Comparison of ENCODE assay signal across 24 cellular contexts in genomic region chr5:170342153-170342552, GRCh38. TPM values are rescaled to one million over a fixed set of nuclear protein-coding genes. Genes with fewer than 3 reads are reported as not detected.
"Had no signal": no experiment of that assay in that cellular context is flagged by ENCODE, and none has a peak within 500 bp of the region (broad histone marks: within the 10 kb centered on the region; RNA-seq: fewer than 3 reads in every experiment).

No MANE protein-coding gene starts in this region.

- DNase-seq: activated CD4-positive, alpha-beta T cell treated with anti-CD3 and anti-CD28 coated beads for 36 hours; activated CD4-positive, CD25-positive, alpha-beta regulatory T cell; activated CD8-positive, alpha-beta T cell treated with anti-CD3 and anti-CD28 coated beads, Interleukin-2, amount 10 ng/mL, durations not matched to agents 7 days and 5 days; activated gamma-delta T cell; activated naive CD4-positive, alpha-beta T cell treated with anti-CD3 and anti-CD28 coated beads, Interleukin-2, amount 10 ng/mL, durations not matched to agents 7 days and 5 days; activated T-cell treated with anti-CD3 and anti-CD28 coated beads for 4 hours; amniotic stem cell; brain microvascular endothelial cell; cortex of kidney; kidney glomerular epithelial cell; left ventricle myocardium inferior; small intestine; stimulated activated CD4-positive, alpha-beta T cell treated with anti-CD3 and anti-CD28 coated beads, Interleukin-4, amount 100 ng/mL, for 24 hours; stimulated activated naive CD8-positive, alpha-beta T cell treated with anti-CD3 and anti-CD28 coated beads, Interleukin-15, amount 100 ng/mL, for 72 hours; substantia nigra had no signal

- H3K4me3 Mint-ChIP-seq: activated CD4-positive, alpha-beta T cell treated with anti-CD3 and anti-CD28 coated beads for 36 hours; activated CD8-positive, alpha-beta T cell treated with anti-CD3 and anti-CD28 coated beads, Interleukin-2, amount 10 ng/mL, durations not matched to agents 7 days and 5 days; activated naive CD4-positive, alpha-beta T cell treated with anti-CD3 and anti-CD28 coated beads, Interleukin-2, amount 10 ng/mL, durations not matched to agents 7 days and 5 days; nephron; stimulated activated memory B cell treated with anti-CD40 and anti-IgM and Interleukin-4, amounts not matched to agents 10 μg/mL and 1 μg/mL and 100 μg/mL, for 72 hours; stimulated activated naive CD8-positive, alpha-beta T cell treated with anti-CD3 and anti-CD28 coated beads, Interleukin-15, amount 100 ng/mL, for 72 hours; type B pancreatic cell had no signal

- H3K9me3 Mint-ChIP-seq: activated naive CD4-positive, alpha-beta T cell treated with anti-CD3 and anti-CD28 coated beads, Interleukin-2, amount 10 ng/mL, durations not matched to agents 7 days and 5 days; stimulated activated memory B cell treated with anti-CD40 and anti-IgM and Interleukin-4, amounts not matched to agents 10 μg/mL and 1 μg/mL and 100 μg/mL, for 72 hours had no signal

- H3K36me3 Mint-ChIP-seq: activated naive CD4-positive, alpha-beta T cell treated with anti-CD3 and anti-CD28 coated beads, Interleukin-2, amount 10 ng/mL, durations not matched to agents 7 days and 5 days; stimulated activated memory B cell treated with anti-CD40 and anti-IgM and Interleukin-4, amounts not matched to agents 10 μg/mL and 1 μg/mL and 100 μg/mL, for 72 hours had no signal

- H3K4me1 Mint-ChIP-seq: nephron had no signal

- H3K27me3 Mint-ChIP-seq: stimulated activated naive CD8-positive, alpha-beta T cell treated with anti-CD3 and anti-CD28 coated beads, Interleukin-15, amount 100 ng/mL, for 72 hours had no signal

- H3K27ac Mint-ChIP-seq: activated CD4-positive, alpha-beta T cell treated with anti-CD3 and anti-CD28 coated beads for 36 hours; activated CD8-positive, alpha-beta T cell treated with anti-CD3 and anti-CD28 coated beads, Interleukin-2, amount 10 ng/mL, durations not matched to agents 7 days and 5 days; activated naive CD4-positive, alpha-beta T cell treated with anti-CD3 and anti-CD28 coated beads, Interleukin-2, amount 10 ng/mL, durations not matched to agents 7 days and 5 days; nephron; stimulated activated memory B cell treated with anti-CD40 and anti-IgM and Interleukin-4, amounts not matched to agents 10 μg/mL and 1 μg/mL and 100 μg/mL, for 72 hours; type B pancreatic cell had no signal

- H3K4me1 ChIP-seq: right lobe of liver, vagina had no signal

- H3K27ac ChIP-seq: brain microvascular endothelial cell, left ventricle myocardium inferior, right lobe of liver, vagina had no signal

- H3K36me3 ChIP-seq: brain microvascular endothelial cell, left ventricle myocardium inferior, right lobe of liver, vagina had no signal

- ATAC-seq: activated CD4-positive, alpha-beta T cell treated with anti-CD3 and anti-CD28 coated beads for 36 hours; activated CD8-positive, alpha-beta T cell treated with anti-CD3 and anti-CD28 coated beads, Interleukin-2, amount 10 ng/mL, durations not matched to agents 7 days and 5 days; esophagus mucosa; stimulated activated memory B cell treated with anti-CD40 and anti-IgM and Interleukin-4, amounts not matched to agents 10 μg/mL and 1 μg/mL and 100 μg/mL, for 72 hours; stimulated activated naive CD8-positive, alpha-beta T cell treated with anti-CD3 and anti-CD28 coated beads, Interleukin-15, amount 100 ng/mL, for 72 hours had no signal

- H3K27me3 ChIP-seq: brain microvascular endothelial cell, right lobe of liver, vagina had no signal

- H3K9me3 ChIP-seq: right lobe of liver, vagina had no signal

- H3K4me3 ChIP-seq: left ventricle myocardium inferior, right lobe of liver, vagina had no signal

RNA-seq across cellular contexts. Expression of gene LCP2, which starts 44.6 kb away (rescaled TPM):
- total RNA-seq: osteocyte, renal cortical epithelial cell had no signal

RNA-seq across cellular contexts. Expression of gene KCNMB1, which starts 47.0 kb away (rescaled TPM):
- total RNA-seq: activated CD4-positive, alpha-beta T cell treated with anti-CD3 and anti-CD28 coated beads for 36 hours; activated CD8-positive, alpha-beta T cell treated with anti-CD3 and anti-CD28 coated beads, Interleukin-2, amount 10 ng/mL, durations not matched to agents 7 days and 5 days; lung microvascular endothelial cell; renal cortical epithelial cell had no signal
